ENCODE assay signal across 34 cellular contexts in the genomic region with DNA sequence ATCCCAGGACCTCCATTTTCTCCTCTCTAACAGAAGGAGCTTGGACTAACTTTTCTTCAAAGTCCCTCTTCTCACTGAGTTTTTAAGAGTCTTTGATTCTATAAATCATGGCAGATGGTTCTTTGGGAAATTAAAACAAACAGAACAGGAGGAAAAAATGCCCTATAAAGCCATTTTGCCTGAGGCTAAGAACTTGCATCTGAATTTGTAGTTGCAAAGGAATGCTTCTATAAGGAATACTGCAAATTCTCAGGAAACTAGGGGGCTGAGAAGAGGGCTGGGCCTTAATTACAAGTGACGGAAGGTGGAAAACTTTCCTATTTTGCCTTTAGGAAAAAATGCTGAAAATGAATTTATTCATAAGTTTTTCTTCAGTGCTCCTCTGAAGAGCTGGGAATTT.
"Had no signal": no experiment of that assay in that cellular context is flagged by ENCODE, and none has a peak within 500 bp of the region (broad histone marks: within the 10 kb centered on the region; RNA-seq: fewer than 3 reads in every experiment).

No MANE protein-coding gene starts in this region.

- H3K27ac ChIP-seq: ascending aorta, cardiac muscle cell, coronary artery, gastroesophageal sphincter, hepatocyte, neural progenitor cell, prostate gland, uterus had no signal

- H3K27me3 ChIP-seq: ascending aorta, cardiac muscle cell, gastroesophageal sphincter, hepatocyte, neural progenitor cell, uterus had no signal

- H3K4me2 ChIP-seq: hepatocyte, neural progenitor cell, smooth muscle cell had no signal

- H3K36me3 ChIP-seq: prostate gland, uterus had no signal

- H3K36me3 Mint-ChIP-seq: activated naive CD4-positive, alpha-beta T cell treated with anti-CD3 and anti-CD28 coated beads, Interleukin-2, amount 50 U/mL, for 72 hours; natural killer cell; stimulated activated memory B cell treated with anti-CD40 and anti-IgM and Interleukin-4, amounts not matched to agents 10 μg/mL and 1 μg/mL and 100 μg/mL, for 72 hours had no signal

- H2AFZ ChIP-seq: hepatocyte, neural progenitor cell had no signal

- H3K27ac Mint-ChIP-seq: activated B cell treated with CpG ODN at 0.5 μM for 24 hours; activated CD8-positive, alpha-beta T cell treated with anti-CD3 and anti-CD28 coated beads for 36 hours; activated naive CD4-positive, alpha-beta T cell treated with anti-CD3 and anti-CD28 coated beads, Interleukin-2, amount 50 U/mL, for 72 hours; activated T-helper 17 cell treated with anti-CD3 and anti-CD28 coated beads, Interleukin-2, amount 50 U/mL, for 72 hours; brain; effector memory CD8-positive, alpha-beta T cell; natural killer cell; neural progenitor cell; stimulated activated memory B cell treated with anti-CD40 and anti-IgM and Interleukin-4, amounts not matched to agents 10 μg/mL and 1 μg/mL and 100 μg/mL, for 72 hours; stimulated activated naive CD8-positive, alpha-beta T cell treated with anti-CD3 and anti-CD28 coated beads, Interleukin-15, amount 100 ng/mL, for 72 hours; T-helper 2 cell treated with Interferon-gamma antibody and Interleukin-4, amounts not matched to agents 5 μg/mL and 100 μg/mL, for 36 hours; type B pancreatic cell had no signal

- H3K27me3 Mint-ChIP-seq: brain; stimulated activated memory B cell treated with anti-CD40 and anti-IgM and Interleukin-4, amounts not matched to agents 10 μg/mL and 1 μg/mL and 100 μg/mL, for 72 hours; type B pancreatic cell had no signal

- H3K9me3 Mint-ChIP-seq: activated B cell treated with CpG ODN at 0.5 μM for 24 hours; activated CD8-positive, alpha-beta T cell treated with anti-CD3 and anti-CD28 coated beads for 36 hours; activated naive CD4-positive, alpha-beta T cell treated with anti-CD3 and anti-CD28 coated beads, Interleukin-2, amount 50 U/mL, for 72 hours; activated T-cell treated with anti-CD3 and anti-CD28 coated beads, Interleukin-2, amount 50 U/mL, for 4 hours; activated T-helper 17 cell treated with anti-CD3 and anti-CD28 coated beads, Interleukin-2, amount 50 U/mL, for 72 hours; brain; natural killer cell; neural progenitor cell; stimulated activated memory B cell treated with anti-CD40 and anti-IgM and Interleukin-4, amounts not matched to agents 10 μg/mL and 1 μg/mL and 100 μg/mL, for 72 hours; stimulated activated naive CD8-positive, alpha-beta T cell treated with anti-CD3 and anti-CD28 coated beads, Interleukin-15, amount 100 ng/mL, for 72 hours; T-helper 2 cell treated with Interferon-gamma antibody and Interleukin-4, amounts not matched to agents 5 μg/mL and 100 μg/mL, for 36 hours; type B pancreatic cell had no signal

- H3K4me3 Mint-ChIP-seq: activated B cell treated with CpG ODN at 0.5 μM for 24 hours; activated CD8-positive, alpha-beta T cell treated with anti-CD3 and anti-CD28 coated beads for 36 hours; activated T-cell treated with anti-CD3 and anti-CD28 coated beads, Interleukin-2, amount 50 U/mL, for 4 hours; activated T-helper 17 cell treated with anti-CD3 and anti-CD28 coated beads, Interleukin-2, amount 50 U/mL, for 72 hours; brain; effector memory CD8-positive, alpha-beta T cell; natural killer cell; neural progenitor cell; stimulated activated memory B cell treated with anti-CD40 and anti-IgM and Interleukin-4, amounts not matched to agents 10 μg/mL and 1 μg/mL and 100 μg/mL, for 72 hours; stimulated activated naive CD8-positive, alpha-beta T cell treated with anti-CD3 and anti-CD28 coated beads, Interleukin-15, amount 100 ng/mL, for 72 hours; T-helper 2 cell treated with Interferon-gamma antibody and Interleukin-4, amounts not matched to agents 5 μg/mL and 100 μg/mL, for 36 hours; type B pancreatic cell had no signal

- H3K4me1 Mint-ChIP-seq: activated B cell treated with CpG ODN at 0.5 μM for 24 hours; activated T-helper 17 cell treated with anti-CD3 and anti-CD28 coated beads, Interleukin-2, amount 50 U/mL, for 72 hours; natural killer cell; stimulated activated memory B cell treated with anti-CD40 and anti-IgM and Interleukin-4, amounts not matched to agents 10 μg/mL and 1 μg/mL and 100 μg/mL, for 72 hours; stimulated activated naive CD8-positive, alpha-beta T cell treated with anti-CD3 and anti-CD28 coated beads, Interleukin-15, amount 100 ng/mL, for 72 hours had no signal

- H3K4me3 ChIP-seq: ascending aorta, cardiac muscle cell, coronary artery, gastroesophageal sphincter, hepatocyte, neural progenitor cell, prostate gland, smooth muscle cell, uterus had no signal

- H3K4me1 ChIP-seq: ascending aorta, gastroesophageal sphincter, prostate gland, uterus had no signal

- H3K79me2 ChIP-seq: hepatocyte had no signal

- DNase-seq: activated B cell treated with CpG ODN at 0.5 μM for 24 hours; activated CD4-positive, alpha-beta T cell treated with anti-CD3 and anti-CD28 coated beads, Interleukin-2, amount 50 U/mL, for 1 hour; activated CD8-positive, alpha-beta T cell treated with anti-CD3 and anti-CD28 coated beads for 36 hours; activated gamma-delta T cell treated with Interleukin-2 at 50 U/mL for 16 hours; activated T-cell treated with anti-CD3 and anti-CD28 coated beads, Interleukin-2, amount 50 U/mL, for 4 hours; cerebellar nuclear complex; effector memory CD8-positive, alpha-beta T cell; erythroblast; kidney; left colon; mammary epithelial cell; natural killer cell; occipital lobe; stimulated activated CD4-positive, alpha-beta T cell treated with anti-CD3 and anti-CD28 coated beads, Interleukin-1b, Interleukin-23, amount 100 ng/mL, for 48 hours; stimulated activated CD4-positive, alpha-beta T cell treated with anti-CD3 and anti-CD28 coated beads, Interleukin-4, amount 100 ng/mL, for 4 hours; stimulated activated CD8-positive, alpha-beta memory T cell treated with anti-CD3 and anti-CD28 coated beads, Interleukin-4, amount 100 ng/mL, for 48 hours; stimulated activated naive CD8-positive, alpha-beta T cell treated with anti-CD3 and anti-CD28 coated beads, Interleukin-15, amount 100 ng/mL, for 72 hours; substantia nigra; T-helper 1 cell; uterus had no signal

- H3K9ac ChIP-seq: neural progenitor cell had no signal

- H3K9me3 ChIP-seq: ascending aorta, gastroesophageal sphincter, prostate gland, uterus had no signal

- ATAC-seq: activated CD8-positive, alpha-beta T cell treated with anti-CD3 and anti-CD28 coated beads for 36 hours; activated naive CD4-positive, alpha-beta T cell treated with anti-CD3 and anti-CD28 coated beads, Interleukin-2, amount 50 U/mL, for 72 hours; activated T-cell treated with anti-CD3 and anti-CD28 coated beads, Interleukin-2, amount 50 U/mL, for 4 hours; activated T-helper 17 cell treated with anti-CD3 and anti-CD28 coated beads, Interleukin-2, amount 50 U/mL, for 72 hours; effector memory CD8-positive, alpha-beta T cell; gastroesophageal sphincter; left colon; natural killer cell; stimulated activated memory B cell treated with anti-CD40 and anti-IgM and Interleukin-4, amounts not matched to agents 10 μg/mL and 1 μg/mL and 100 μg/mL, for 72 hours; stimulated activated naive CD8-positive, alpha-beta T cell treated with anti-CD3 and anti-CD28 coated beads, Interleukin-15, amount 100 ng/mL, for 72 hours had no signal
